ENCODE assay signal across 24 cellular contexts in genomic region chr22:20176421-20177060, GRCh38. TPM values are rescaled to one million over a fixed set of nuclear protein-coding genes. Genes with fewer than 3 reads are reported as not detected.
"Had no signal": no experiment of that assay in that cellular context is flagged by ENCODE, and none has a peak within 500 bp of the region (broad histone marks: within the 10 kb centered on the region; RNA-seq: fewer than 3 reads in every experiment).

No MANE protein-coding gene starts in this region.

- H3K36me3 ChIP-seq: adrenal gland, Peyer's patch, SJSA1 had no signal

- H3K4me2 ChIP-seq: KMS-11 had no signal

- H3K27ac Mint-ChIP-seq: activated CD8-positive, alpha-beta T cell treated with anti-CD3 and anti-CD28 coated beads, Interleukin-2, amount 10 ng/mL, durations not matched to agents 7 days and 5 days; activated naive CD8-positive, alpha-beta T cell treated with anti-CD3 and anti-CD28 coated beads, Interleukin-2, amount 10 ng/mL, durations not matched to agents 7 days and 5 days; T-helper 1 cell treated with Interleukin-12 subunit alpha and Interleukin-12 subunit beta and Interleukin-4 antibody, amounts not matched to agents 30 μg/mL and 1 μg/mL, for 36 hours had no signal

- H3K27ac ChIP-seq: adrenal gland, KMS-11, Peyer's patch, RWPE1, SJSA1 had no signal

- H3K36me3 Mint-ChIP-seq: activated naive CD8-positive, alpha-beta T cell treated with anti-CD3 and anti-CD28 coated beads, Interleukin-2, amount 10 ng/mL, durations not matched to agents 7 days and 5 days had no signal

- H3K4me1 Mint-ChIP-seq: activated naive CD8-positive, alpha-beta T cell treated with anti-CD3 and anti-CD28 coated beads, Interleukin-2, amount 10 ng/mL, durations not matched to agents 7 days and 5 days had no signal

- H3K27me3 Mint-ChIP-seq: activated naive CD8-positive, alpha-beta T cell treated with anti-CD3 and anti-CD28 coated beads, Interleukin-2, amount 10 ng/mL, durations not matched to agents 7 days and 5 days had no signal

- H3K9me3 Mint-ChIP-seq: activated naive CD8-positive, alpha-beta T cell treated with anti-CD3 and anti-CD28 coated beads, Interleukin-2, amount 10 ng/mL, durations not matched to agents 7 days and 5 days; T-helper 1 cell treated with Interleukin-12 subunit alpha and Interleukin-12 subunit beta and Interleukin-4 antibody, amounts not matched to agents 30 μg/mL and 1 μg/mL, for 36 hours had no signal

- H3K4me3 Mint-ChIP-seq: activated CD8-positive, alpha-beta T cell treated with anti-CD3 and anti-CD28 coated beads, Interleukin-2, amount 10 ng/mL, durations not matched to agents 7 days and 5 days; activated naive CD8-positive, alpha-beta T cell treated with anti-CD3 and anti-CD28 coated beads, Interleukin-2, amount 10 ng/mL, durations not matched to agents 7 days and 5 days; T-helper 1 cell treated with Interleukin-12 subunit alpha and Interleukin-12 subunit beta and Interleukin-4 antibody, amounts not matched to agents 30 μg/mL and 1 μg/mL, for 36 hours had no signal

- H3K27me3 ChIP-seq: Peyer's patch had no signal

- H3K9ac ChIP-seq: KMS-11 had no signal

- H3K4me3 ChIP-seq: adrenal gland, Peyer's patch, SJSA1 had no signal

- H3K9me3 ChIP-seq: adrenal gland, Peyer's patch, SJSA1 had no signal

- DNase-seq: activated CD4-positive, alpha-beta T cell treated with anti-CD3 and anti-CD28 coated beads for 48 hours; activated CD4-positive, alpha-beta T cell treated with anti-CD3 and anti-CD28 coated beads, Interleukin-2, amount 50 U/mL, for 4 hours; activated CD4-positive, CD25-positive, alpha-beta regulatory T cell treated with anti-CD3 and anti-CD28 coated beads, Interleukin-2, amount 50 U/mL, for 72 hours; activated CD8-positive, alpha-beta memory T cell treated with anti-CD3 and anti-CD28 coated beads, Interleukin-2, amount 50 U/mL, for 48 hours; activated CD8-positive, alpha-beta T cell treated with anti-CD3 and anti-CD28 coated beads, Interleukin-2, amount 10 ng/mL, durations not matched to agents 7 days and 5 days; activated naive CD4-positive, alpha-beta T cell treated with anti-CD3 and anti-CD28 coated beads, Interleukin-2, amount 50 U/mL, for 16 hours; activated naive CD8-positive, alpha-beta T cell treated with anti-CD3 and anti-CD28 coated beads, Interleukin-2, amount 10 ng/mL, durations not matched to agents 7 days and 5 days; activated T-cell treated with anti-CD3 and anti-CD28 coated beads, Interleukin-2, amount 50 U/mL, for 1 hour; adrenal gland; anterior cingulate cortex; NCI-H1092; NCI-H1417 treated with DMSO at 0.1 percent for 48 hours; NCI-H187; NCI-H2081; NCI-H226; Peyer's patch; Right ventricle myocardium superior; SW 1271 had no signal

- ATAC-seq: activated CD8-positive, alpha-beta T cell treated with anti-CD3 and anti-CD28 coated beads, Interleukin-2, amount 10 ng/mL, durations not matched to agents 7 days and 5 days; SK-N-SH treated with all-trans-retinoic acid at 6 μM for 48 hours had no signal

- H3K4me1 ChIP-seq: adrenal gland, SJSA1 had no signal

RNA-seq across cellular contexts. Expression of gene CCDC188, which starts 25.7 kb away (rescaled TPM):
- total RNA-seq: activated CD8-positive, alpha-beta T cell treated with anti-CD3 and anti-CD28 coated beads, Interleukin-2, amount 10 ng/mL, durations not matched to agents 7 days and 5 days; NCI-H460 had no signal
